In the genomic region with DNA sequence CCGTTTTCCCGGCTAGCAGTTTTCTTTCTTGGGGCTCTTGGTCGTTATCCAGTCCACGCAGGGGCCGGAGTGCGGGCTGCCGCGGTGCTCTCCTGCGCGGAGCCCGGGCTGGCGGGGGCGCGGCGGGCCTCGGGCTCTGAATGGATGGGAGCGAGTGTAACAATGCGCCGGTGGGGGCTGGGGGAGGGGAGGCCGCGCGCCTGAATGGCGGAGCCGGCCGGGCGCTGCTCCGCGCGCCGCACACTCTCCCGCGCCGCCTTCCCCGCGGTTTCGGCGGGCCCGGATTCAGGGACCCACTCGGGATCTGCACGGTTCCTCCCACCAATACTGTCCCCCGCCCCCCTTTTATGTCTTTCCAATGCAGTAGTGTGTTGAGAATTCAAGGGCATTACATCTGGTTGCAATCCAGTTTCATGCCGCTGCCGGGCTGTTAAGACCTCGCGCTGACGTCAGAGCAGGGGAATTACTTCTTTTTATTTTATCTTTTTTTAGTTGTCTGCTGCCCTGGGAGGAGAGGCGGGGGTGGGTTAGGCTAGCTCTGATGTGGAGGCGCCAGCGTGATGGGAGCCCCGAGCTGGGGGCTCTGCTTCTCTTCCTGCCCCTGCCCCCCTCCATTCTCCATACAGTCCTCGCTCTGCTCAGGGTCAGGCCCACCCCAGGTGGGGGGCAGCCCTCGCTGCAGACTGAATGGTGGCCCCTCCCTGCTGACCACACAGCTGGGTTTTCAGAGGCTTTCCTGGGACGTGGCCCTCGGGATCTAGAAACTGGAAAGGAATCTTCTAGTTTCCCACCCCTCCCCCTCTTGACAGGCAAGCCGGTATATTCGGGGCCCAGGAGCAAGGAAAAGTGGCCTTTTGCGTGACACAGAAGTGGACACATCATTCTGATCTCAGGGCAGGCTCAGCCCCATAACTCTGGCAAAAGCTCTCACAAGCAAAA, we compare ENCODE assay signal across 8 cellular contexts. TPM values are rescaled to one million over a fixed set of nuclear protein-coding genes. Genes with fewer than 3 reads are reported as not detected.
A peak's percentile ranks its signal among the peaks of the same experiment; 100 is the strongest.
DNase-seq lines count a peak whose midpoint lies in the region; TF ChIP-seq lines count a peak whose summit lies in the region.

No MANE protein-coding gene starts in this region.

- H3K9ac ChIP-seq in endodermal cell (ENCODE audit: extremely low read depth, low read length, poor library complexity, severe bottlenecking) = peak overlapping the region; percentile 90

- H3K4me3 ChIP-seq in HEK293 (ENCODE audit: low read depth, low read length) (peak overlapping the region; percentile 76), endodermal cell (ENCODE audit: low read length) (peak overlapping the region; percentile 87)

- CTCF ChIA-PET in HEK293 (lab: Yijun Ruan, JAX) = interaction anchor here (0.6 to 1.7 kb wide), 8 partner anchors 7 to 330 kb away, joined by 3 to 8 read pairs (median 4); no protein-coding TSS in a partner anchor

- H3K27me3 Mint-ChIP-seq in endodermal cell (ENCODE audit: insufficient read depth) = peaks cover 74% of the 10 kb centered on the region

- no peaks in the 10 kb centered on the region for H3K9me3 ChIP-seq in HEK293 (ENCODE audit: control insufficient read depth, insufficient read depth, low read depth, low read length)
- H3K9me3 ChIP-seq in endodermal cell (ENCODE audit: control insufficient read depth, low read length) = no peaks in the 10 kb centered on the region

- peaks cover 3% of the 10 kb centered on the region for H3K36me3 Mint-ChIP-seq in endodermal cell (ENCODE audit: low read depth)

- peak overlapping the region; percentile 76 for H3K4me3 Mint-ChIP-seq in endodermal cell

- H3K9me3 Mint-ChIP-seq in endodermal cell = no peaks in the 10 kb centered on the region

- peaks cover 24% of the 10 kb centered on the region for H3K27me3 ChIP-seq in endodermal cell (ENCODE audit: control insufficient read depth, insufficient read depth, low read length, poor library complexity, severe bottlenecking)

- POLR2A ChIA-PET in HEK293 (lab: Yijun Ruan, JAX) = interaction anchor here (0.5 to 4.0 kb wide), 9 partner anchors 11 to 616 kb away, joined by 3 to 45 read pairs (median 4); a partner anchor contains a TSS

- DNase-seq in GDM1 (lab: John Stamatoyannopoulos, UW) (peak; percentile 34), NCI-H226 (peak; percentile 80), endodermal cell (peak; percentile 88), midbrain (lab: John Stamatoyannopoulos, UW) (peak; percentile 61), inferior parietal cortex (ENCODE audit: extremely low spot score) (no peak)
- DNase-seq in activated CD8-positive, alpha-beta memory T cell treated with anti-CD3 and anti-CD28 coated beads for 24 hours = peak; percentile 86
- DNase-seq in stimulated activated CD8-positive, alpha-beta memory T cell treated with anti-CD3 and anti-CD28 coated beads, Interleukin-4, amount 100 ng/mL, for 48 hours = peak; percentile 81

- TF ChIP-seq CTCF in HEK293 (tag by site-specific recombination; IDR thresholded peaks at IDR 0.05) (no peak; the same call in 1 of the 2 replicates), endodermal cell (conservative IDR thresholded peaks at IDR 0.05) (no peak)

- peak overlapping the region; percentile 90 for H3K27ac Mint-ChIP-seq in endodermal cell

- peaks cover 21% of the 10 kb centered on the region for H3K4me1 ChIP-seq in HEK293 (ENCODE audit: control insufficient read depth, insufficient read depth, low read length)
- peaks cover 19% of the 10 kb centered on the region for H3K4me1 ChIP-seq in endodermal cell (ENCODE audit: control insufficient read depth, insufficient read depth, low read length)

- WGBS in endodermal cell (ENCODE audit: insufficient coverage in 1 of 2, insufficient read length in 1 of 2), 2 experiments = 3 to 12% methylated on average over 10 to 55 of the region's 57 CpGs

- H3K36me3 ChIP-seq in HEK293 (ENCODE audit: control insufficient read depth in 2 of 2, insufficient read depth in 1 of 2, low read length in 2 of 2) (peaks cover 4 to 9% of the 10 kb centered on the region in 2 experiments; a peak in 2 of 3 replicates), endodermal cell (ENCODE audit: control insufficient read depth, insufficient read depth, low read length) (peaks cover 9% of the 10 kb centered on the region)

- H3K27ac ChIP-seq in HEK293 (ENCODE audit: extremely low read depth, low read depth, low read length) (peak overlapping the region; percentile 96), endodermal cell (ENCODE audit: low read depth, low read length) (peak overlapping the region; percentile 87)

- peaks cover 28% of the 10 kb centered on the region for H3K4me1 Mint-ChIP-seq in endodermal cell

TF ChIP-seq in HEK293, 187 proteins besides CTCF, POLR2A, EP300 and RAD21 (continues in another document):
- TF ChIP-seq ZBTB8A (tag by site-specific recombination; IDR thresholded peaks at IDR 0.05) (peak; percentile 84), ZNF76 (tag by site-specific recombination; IDR thresholded peaks at IDR 0.05; ENCODE audit: borderline replicate concordance, low read depth) (peak; percentile 52; the same call in 1 of the 2 replicates), ZNF629 (tag by site-specific recombination; IDR thresholded peaks at IDR 0.05) (peak; percentile 82), ZNF366 (tag by site-specific recombination; conservative IDR thresholded peaks at IDR 0.05) (no peak), KLF9 (tag by site-specific recombination; IDR thresholded peaks at IDR 0.05; ENCODE audit: low read depth) (peak; percentile 46; the same call in 1 of the 2 replicates), KLF7 (tag by site-specific recombination; IDR thresholded peaks at IDR 0.05; ENCODE audit: borderline replicate concordance) (no peak), ZNF302 (tag by site-specific recombination; IDR thresholded peaks at IDR 0.05; ENCODE audit: low read depth) (no peak), GLI4 (tag by site-specific recombination; IDR thresholded peaks at IDR 0.05) (no peak), ZNF571 (tag by site-specific recombination; IDR thresholded peaks at IDR 0.05) (no peak), KLF1 (tag by site-specific recombination; IDR thresholded peaks at IDR 0.05) (no peak), ZBTB21 (tag by site-specific recombination; IDR thresholded peaks at IDR 0.05) (peak; percentile 65), ZBTB20 (tag by site-specific recombination; IDR thresholded peaks at IDR 0.05) (peak; percentile 89), HOXA7 (CRISPR knock-in tag; IDR thresholded peaks at IDR 0.05; ENCODE audit: borderline replicate concordance) (no peak), ZNF777 (tag by site-specific recombination; IDR thresholded peaks at IDR 0.05; ENCODE audit: borderline replicate concordance) (no peak), ZNF157 (tag by site-specific recombination; IDR thresholded peaks at IDR 0.05) (no peak), SCRT1 (tag by site-specific recombination; IDR thresholded peaks at IDR 0.05; ENCODE audit: borderline replicate concordance) (no peak), ZNF341 (tag by site-specific recombination; IDR thresholded peaks at IDR 0.05; ENCODE audit: low read depth) (peak; percentile 97)
- TF ChIP-seq, protein P1, sequence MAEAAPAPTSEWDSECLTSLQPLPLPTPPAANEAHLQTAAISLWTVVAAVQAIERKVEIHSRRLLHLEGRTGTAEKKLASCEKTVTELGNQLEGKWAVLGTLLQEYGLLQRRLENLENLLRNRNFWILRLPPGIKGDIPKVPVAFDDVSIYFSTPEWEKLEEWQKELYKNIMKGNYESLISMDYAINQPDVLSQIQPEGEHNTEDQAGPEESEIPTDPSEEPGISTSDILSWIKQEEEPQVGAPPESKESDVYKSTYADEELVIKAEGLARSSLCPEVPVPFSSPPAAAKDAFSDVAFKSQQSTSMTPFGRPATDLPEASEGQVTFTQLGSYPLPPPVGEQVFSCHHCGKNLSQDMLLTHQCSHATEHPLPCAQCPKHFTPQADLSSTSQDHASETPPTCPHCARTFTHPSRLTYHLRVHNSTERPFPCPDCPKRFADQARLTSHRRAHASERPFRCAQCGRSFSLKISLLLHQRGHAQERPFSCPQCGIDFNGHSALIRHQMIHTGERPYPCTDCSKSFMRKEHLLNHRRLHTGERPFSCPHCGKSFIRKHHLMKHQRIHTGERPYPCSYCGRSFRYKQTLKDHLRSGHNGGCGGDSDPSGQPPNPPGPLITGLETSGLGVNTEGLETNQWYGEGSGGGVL (tag by site-specific recombination; IDR thresholded peaks at IDR 0.05) = peak; percentile 18
- TF ChIP-seq, protein P2, sequence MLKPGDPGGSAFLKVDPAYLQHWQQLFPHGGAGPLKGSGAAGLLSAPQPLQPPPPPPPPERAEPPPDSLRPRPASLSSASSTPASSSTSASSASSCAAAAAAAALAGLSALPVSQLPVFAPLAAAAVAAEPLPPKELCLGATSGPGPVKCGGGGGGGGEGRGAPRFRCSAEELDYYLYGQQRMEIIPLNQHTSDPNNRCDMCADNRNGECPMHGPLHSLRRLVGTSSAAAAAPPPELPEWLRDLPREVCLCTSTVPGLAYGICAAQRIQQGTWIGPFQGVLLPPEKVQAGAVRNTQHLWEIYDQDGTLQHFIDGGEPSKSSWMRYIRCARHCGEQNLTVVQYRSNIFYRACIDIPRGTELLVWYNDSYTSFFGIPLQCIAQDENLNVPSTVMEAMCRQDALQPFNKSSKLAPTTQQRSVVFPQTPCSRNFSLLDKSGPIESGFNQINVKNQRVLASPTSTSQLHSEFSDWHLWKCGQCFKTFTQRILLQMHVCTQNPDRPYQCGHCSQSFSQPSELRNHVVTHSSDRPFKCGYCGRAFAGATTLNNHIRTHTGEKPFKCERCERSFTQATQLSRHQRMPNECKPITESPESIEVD (tag by site-specific recombination; IDR thresholded peaks at IDR 0.05) = peak; percentile 77
- TF ChIP-seq, protein P3, sequence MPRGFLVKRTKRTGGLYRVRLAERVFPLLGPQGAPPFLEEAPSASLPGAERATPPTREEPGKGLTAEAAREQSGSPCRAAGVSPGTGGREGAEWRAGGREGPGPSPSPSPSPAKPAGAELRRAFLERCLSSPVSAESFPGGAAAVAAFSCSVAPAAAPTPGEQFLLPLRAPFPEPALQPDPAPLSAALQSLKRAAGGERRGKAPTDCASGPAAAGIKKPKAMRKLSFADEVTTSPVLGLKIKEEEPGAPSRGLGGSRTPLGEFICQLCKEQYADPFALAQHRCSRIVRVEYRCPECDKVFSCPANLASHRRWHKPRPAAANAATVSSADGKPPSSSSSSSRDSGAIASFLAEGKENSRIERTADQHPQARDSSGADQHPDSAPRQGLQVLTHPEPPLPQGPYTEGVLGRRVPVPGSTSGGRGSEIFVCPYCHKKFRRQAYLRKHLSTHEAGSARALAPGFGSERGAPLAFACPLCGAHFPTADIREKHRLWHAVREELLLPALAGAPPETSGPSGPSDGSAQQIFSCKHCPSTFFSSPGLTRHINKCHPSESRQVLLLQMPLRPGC (tag by site-specific recombination; IDR thresholded peaks at IDR 0.05) = 0 out of 2 replicates have a peak, but pooled peaks have one; percentile 11

RNA-seq across cellular contexts. Expression of a gene that starts 1.7 kb away (rescaled TPM):
- total RNA-seq in endodermal cell = 10 to 100 TPM; 35.9 to 42.9 TPM
- 34.4 TPM for polyA plus RNA-seq in endodermal cell (2013, experiment 1 of 2)
- 37.1 TPM for polyA plus RNA-seq in endodermal cell (2013, experiment 2 of 2)
